Comparison of ENCODE assay signal across 1 cellular context in the genomic region with DNA sequence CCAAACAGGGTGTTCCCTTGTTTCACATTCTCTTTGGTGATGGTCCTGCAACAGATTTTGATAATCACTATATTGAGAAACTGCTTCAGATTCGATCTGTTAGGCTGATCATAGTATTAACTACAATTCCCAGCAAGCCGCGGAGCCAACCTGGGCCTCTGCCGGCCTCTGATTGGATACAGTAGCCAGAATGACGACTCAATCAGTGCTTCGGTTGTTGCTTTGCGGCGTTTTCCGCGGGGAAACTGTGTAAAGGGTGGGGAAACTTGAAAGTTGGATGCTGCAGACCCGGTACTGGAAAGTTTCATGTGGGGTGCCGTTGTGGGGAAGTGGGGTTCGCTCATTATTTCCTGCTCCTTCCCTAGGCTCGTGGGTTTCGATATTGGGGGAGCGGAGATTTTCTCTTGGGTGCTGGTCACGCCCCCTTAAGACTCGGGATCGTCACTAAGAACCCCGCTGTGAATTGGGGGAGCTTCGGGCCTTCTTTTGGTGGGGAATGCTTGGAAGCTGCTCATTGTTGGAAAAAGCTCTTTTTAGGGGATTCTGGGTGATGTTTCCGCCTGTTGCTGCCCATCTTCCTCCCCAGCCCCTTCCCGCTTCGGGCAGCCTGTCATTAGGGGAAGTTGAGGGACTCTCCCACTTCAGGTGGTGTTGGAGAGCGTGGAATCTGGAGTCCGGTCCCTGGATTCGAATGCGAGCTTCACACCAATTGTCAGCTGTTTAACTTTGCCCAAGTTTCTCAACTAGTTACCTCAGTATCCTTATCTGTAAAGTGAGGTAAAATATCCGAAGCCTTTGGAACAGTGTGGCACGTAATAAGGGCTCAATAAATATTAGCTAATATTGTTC.
TF ChIP-seq lines count a peak whose summit lies in the region.

RAD51B (plus strand) TSS at position 217 of the 849 bp plus-strand sequence.

TF ChIP-seq in K562, 482 proteins besides CTCF, POLR2A, EP300 and RAD21 (continued from another document and continues in another):
- TF ChIP-seq, protein P1, sequence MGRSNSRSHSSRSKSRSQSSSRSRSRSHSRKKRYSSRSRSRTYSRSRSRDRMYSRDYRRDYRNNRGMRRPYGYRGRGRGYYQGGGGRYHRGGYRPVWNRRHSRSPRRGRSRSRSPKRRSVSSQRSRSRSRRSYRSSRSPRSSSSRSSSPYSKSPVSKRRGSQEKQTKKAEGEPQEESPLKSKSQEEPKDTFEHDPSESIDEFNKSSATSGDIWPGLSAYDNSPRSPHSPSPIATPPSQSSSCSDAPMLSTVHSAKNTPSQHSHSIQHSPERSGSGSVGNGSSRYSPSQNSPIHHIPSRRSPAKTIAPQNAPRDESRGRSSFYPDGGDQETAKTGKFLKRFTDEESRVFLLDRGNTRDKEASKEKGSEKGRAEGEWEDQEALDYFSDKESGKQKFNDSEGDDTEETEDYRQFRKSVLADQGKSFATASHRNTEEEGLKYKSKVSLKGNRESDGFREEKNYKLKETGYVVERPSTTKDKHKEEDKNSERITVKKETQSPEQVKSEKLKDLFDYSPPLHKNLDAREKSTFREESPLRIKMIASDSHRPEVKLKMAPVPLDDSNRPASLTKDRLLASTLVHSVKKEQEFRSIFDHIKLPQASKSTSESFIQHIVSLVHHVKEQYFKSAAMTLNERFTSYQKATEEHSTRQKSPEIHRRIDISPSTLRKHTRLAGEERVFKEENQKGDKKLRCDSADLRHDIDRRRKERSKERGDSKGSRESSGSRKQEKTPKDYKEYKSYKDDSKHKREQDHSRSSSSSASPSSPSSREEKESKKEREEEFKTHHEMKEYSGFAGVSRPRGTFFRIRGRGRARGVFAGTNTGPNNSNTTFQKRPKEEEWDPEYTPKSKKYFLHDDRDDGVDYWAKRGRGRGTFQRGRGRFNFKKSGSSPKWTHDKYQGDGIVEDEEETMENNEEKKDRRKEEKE (IDR thresholded peaks at IDR 0.05; ENCODE audit: borderline replicate concordance in 1 of 2, control insufficient read depth in 1 of 2, low read depth in 2 of 2, low read length in 1 of 2) = no peak
- TF ChIP-seq FOXP4 (CRISPR knock-in tag; IDR thresholded peaks at IDR 0.05; ENCODE audit: borderline replicate concordance) = no peak
- no peak for TF ChIP-seq ZNF780A (CRISPR knock-in tag; IDR thresholded peaks at IDR 0.05)
- TF ChIP-seq MEIS2 (IDR thresholded peaks at IDR 0.05; ENCODE audit: partially characterized antibody) = no peak
- no peak for TF ChIP-seq PREB (CRISPR knock-in tag; IDR thresholded peaks at IDR 0.05)
- TF ChIP-seq, protein P2, sequence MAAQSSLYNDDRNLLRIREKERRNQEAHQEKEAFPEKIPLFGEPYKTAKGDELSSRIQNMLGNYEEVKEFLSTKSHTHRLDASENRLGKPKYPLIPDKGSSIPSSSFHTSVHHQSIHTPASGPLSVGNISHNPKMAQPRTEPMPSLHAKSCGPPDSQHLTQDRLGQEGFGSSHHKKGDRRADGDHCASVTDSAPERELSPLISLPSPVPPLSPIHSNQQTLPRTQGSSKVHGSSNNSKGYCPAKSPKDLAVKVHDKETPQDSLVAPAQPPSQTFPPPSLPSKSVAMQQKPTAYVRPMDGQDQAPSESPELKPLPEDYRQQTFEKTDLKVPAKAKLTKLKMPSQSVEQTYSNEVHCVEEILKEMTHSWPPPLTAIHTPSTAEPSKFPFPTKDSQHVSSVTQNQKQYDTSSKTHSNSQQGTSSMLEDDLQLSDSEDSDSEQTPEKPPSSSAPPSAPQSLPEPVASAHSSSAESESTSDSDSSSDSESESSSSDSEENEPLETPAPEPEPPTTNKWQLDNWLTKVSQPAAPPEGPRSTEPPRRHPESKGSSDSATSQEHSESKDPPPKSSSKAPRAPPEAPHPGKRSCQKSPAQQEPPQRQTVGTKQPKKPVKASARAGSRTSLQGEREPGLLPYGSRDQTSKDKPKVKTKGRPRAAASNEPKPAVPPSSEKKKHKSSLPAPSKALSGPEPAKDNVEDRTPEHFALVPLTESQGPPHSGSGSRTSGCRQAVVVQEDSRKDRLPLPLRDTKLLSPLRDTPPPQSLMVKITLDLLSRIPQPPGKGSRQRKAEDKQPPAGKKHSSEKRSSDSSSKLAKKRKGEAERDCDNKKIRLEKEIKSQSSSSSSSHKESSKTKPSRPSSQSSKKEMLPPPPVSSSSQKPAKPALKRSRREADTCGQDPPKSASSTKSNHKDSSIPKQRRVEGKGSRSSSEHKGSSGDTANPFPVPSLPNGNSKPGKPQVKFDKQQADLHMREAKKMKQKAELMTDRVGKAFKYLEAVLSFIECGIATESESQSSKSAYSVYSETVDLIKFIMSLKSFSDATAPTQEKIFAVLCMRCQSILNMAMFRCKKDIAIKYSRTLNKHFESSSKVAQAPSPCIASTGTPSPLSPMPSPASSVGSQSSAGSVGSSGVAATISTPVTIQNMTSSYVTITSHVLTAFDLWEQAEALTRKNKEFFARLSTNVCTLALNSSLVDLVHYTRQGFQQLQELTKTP (IDR thresholded peaks at IDR 0.05; ENCODE audit: low read depth in 1 of 2, partially characterized antibody in 2 of 2) = peak in 1 of 2 experiments; percentile 72
- no peak for TF ChIP-seq ZNF518B (CRISPR knock-in tag; IDR thresholded peaks at IDR 0.05)
- TF ChIP-seq RHOXF2B (CRISPR knock-in tag; conservative IDR thresholded peaks at IDR 0.05) = no peak
- no peak for TF ChIP-seq MCM3 (IDR thresholded peaks at IDR 0.05)
- no peak for TF ChIP-seq SP2 (IDR thresholded peaks at IDR 0.05; ENCODE audit: extremely low read depth, low read depth, low read length, poor library complexity, severe bottlenecking)
- peak; percentile 30; the same call in 1 of the 2 replicates for TF ChIP-seq EP400 (IDR thresholded peaks at IDR 0.05)
- TF ChIP-seq NFYB (IDR thresholded peaks at IDR 0.05; ENCODE audit: extremely low read depth, insufficient read length) = peak; percentile 83
- TF ChIP-seq PML (IDR thresholded peaks at IDR 0.05; ENCODE audit: low read length) = no peak
- TF ChIP-seq U2AF1 (optimal IDR thresholded peaks at IDR 0.05; ENCODE audit: low read depth, low read length) = no peak
- peak; percentile 90 for TF ChIP-seq ASH1L (IDR thresholded peaks at IDR 0.05; ENCODE audit: borderline replicate concordance, low read depth, partially characterized antibody)
- TF ChIP-seq, protein P3, sequence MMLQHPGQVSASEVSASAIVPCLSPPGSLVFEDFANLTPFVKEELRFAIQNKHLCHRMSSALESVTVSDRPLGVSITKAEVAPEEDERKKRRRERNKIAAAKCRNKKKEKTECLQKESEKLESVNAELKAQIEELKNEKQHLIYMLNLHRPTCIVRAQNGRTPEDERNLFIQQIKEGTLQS (IDR thresholded peaks at IDR 0.05) = no peak
- TF ChIP-seq, protein P3 (CRISPR knock-in tag; conservative IDR thresholded peaks at IDR 0.05) = no peak
- no peak for TF ChIP-seq KDM5B (IDR thresholded peaks at IDR 0.05; ENCODE audit: insufficient replicate concordance, low read depth, low read length)
- no peak for TF ChIP-seq MAFK (IDR thresholded peaks at IDR 0.05; ENCODE audit: low read length)
- TF ChIP-seq HMG20B (CRISPR knock-in tag; IDR thresholded peaks at IDR 0.05) = no peak
- TF ChIP-seq SMARCE1 (IDR thresholded peaks at IDR 0.05) = no peak
- TF ChIP-seq PCBP2 (IDR thresholded peaks at IDR 0.05; ENCODE audit: low read depth, low read length, poor library complexity, severe bottlenecking) = no peak
- no peak for TF ChIP-seq GATAD2A (IDR thresholded peaks at IDR 0.05)
- no peak for TF ChIP-seq ZNF57 (CRISPR knock-in tag; IDR thresholded peaks at IDR 0.05)
- 0 out of 2 replicates have a peak, but pooled peaks have one; percentile 21 for TF ChIP-seq FOXM1 (IDR thresholded peaks at IDR 0.05; ENCODE audit: low read depth)
- TF ChIP-seq FOXM1 (CRISPR knock-in tag; IDR thresholded peaks at IDR 0.05; ENCODE audit: low read depth) = no peak
- TF ChIP-seq KDM1A (IDR thresholded peaks at IDR 0.05) = no peak
- no peak for TF ChIP-seq SMARCB1 (IDR thresholded peaks at IDR 0.05; ENCODE audit: insufficient read length, low read depth)
- TF ChIP-seq STAG1 (CRISPR knock-in tag; IDR thresholded peaks at IDR 0.05; ENCODE audit: borderline replicate concordance) = no peak
- no peak for TF ChIP-seq TCF7 (IDR thresholded peaks at IDR 0.05; ENCODE audit: borderline replicate concordance)
- no peak for TF ChIP-seq CBX5 (IDR thresholded peaks at IDR 0.05; ENCODE audit: borderline replicate concordance, low read depth)
- TF ChIP-seq PYGO2 (tag; IDR thresholded peaks at IDR 0.05) = no peak
- TF ChIP-seq CHD2 (IDR thresholded peaks at IDR 0.05; ENCODE audit: low read depth, low read length) = peak; percentile 74
- no peak for TF ChIP-seq KLF1 (tag; IDR thresholded peaks at IDR 0.05)
- TF ChIP-seq, protein P4, sequence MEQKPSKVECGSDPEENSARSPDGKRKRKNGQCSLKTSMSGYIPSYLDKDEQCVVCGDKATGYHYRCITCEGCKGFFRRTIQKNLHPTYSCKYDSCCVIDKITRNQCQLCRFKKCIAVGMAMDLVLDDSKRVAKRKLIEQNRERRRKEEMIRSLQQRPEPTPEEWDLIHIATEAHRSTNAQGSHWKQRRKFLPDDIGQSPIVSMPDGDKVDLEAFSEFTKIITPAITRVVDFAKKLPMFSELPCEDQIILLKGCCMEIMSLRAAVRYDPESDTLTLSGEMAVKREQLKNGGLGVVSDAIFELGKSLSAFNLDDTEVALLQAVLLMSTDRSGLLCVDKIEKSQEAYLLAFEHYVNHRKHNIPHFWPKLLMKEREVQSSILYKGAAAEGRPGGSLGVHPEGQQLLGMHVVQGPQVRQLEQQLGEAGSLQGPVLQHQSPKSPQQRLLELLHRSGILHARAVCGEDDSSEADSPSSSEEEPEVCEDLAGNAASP (IDR thresholded peaks at IDR 0.05) = no peak
- TF ChIP-seq FUS (optimal IDR thresholded peaks at IDR 0.05; ENCODE audit: low read depth, low read length) = no peak
- no peak for TF ChIP-seq DEAF1 (CRISPR knock-in tag; IDR thresholded peaks at IDR 0.05)
- TF ChIP-seq RBM14 (IDR thresholded peaks at IDR 0.05; ENCODE audit: borderline replicate concordance, insufficient read depth, low read depth, low read length) = no peak
- TF ChIP-seq HIVEP1 (CRISPR knock-in tag; IDR thresholded peaks at IDR 0.05) = no peak
- no peak for TF ChIP-seq BCOR (IDR thresholded peaks at IDR 0.05)
- TF ChIP-seq SAFB (IDR thresholded peaks at IDR 0.05; ENCODE audit: borderline replicate concordance, low read depth, low read length) = no peak
- no peak for TF ChIP-seq COPS2 (conservative IDR thresholded peaks at IDR 0.05)
- no peak for TF ChIP-seq ILF3 (IDR thresholded peaks at IDR 0.05; ENCODE audit: borderline replicate concordance)
- peak; percentile 24; the same call in 1 of the 2 replicates for TF ChIP-seq ZNF263 (CRISPR knock-in tag; IDR thresholded peaks at IDR 0.05; ENCODE audit: borderline replicate concordance)
- no peak for TF ChIP-seq FOXA1 (IDR thresholded peaks at IDR 0.05; ENCODE audit: borderline replicate concordance)
